ENCODE assay signal across 12 cellular contexts in genomic region chr2:101361519-101361918, GRCh38. TPM values are rescaled to one million over a fixed set of nuclear protein-coding genes. Genes with fewer than 3 reads are reported as not detected.
DNase-seq lines count a peak whose midpoint lies in the region; ATAC-seq, FAIRE-seq and TF ChIP-seq lines count a peak whose summit lies in the region.
"Had no signal": no experiment of that assay in that cellular context is flagged by ENCODE, and none has a peak within 500 bp of the region (broad histone marks: within the 10 kb centered on the region; RNA-seq: fewer than 3 reads in every experiment).

No MANE protein-coding gene starts in this region.

- SMC1A ChIA-PET in GM12878 (lab: Charles Lee; ENCODE audit: uncharacterized antibody, unreplicated experiment) = interaction anchor here (1.4 to 1.7 kb wide), 2 partner anchors 19 to 26 kb away, joined by 3 to 5 read pairs; no protein-coding TSS in a partner anchor

- H4K20me1 ChIP-seq in GM12878 (ENCODE audit: control insufficient read depth, insufficient read depth) = no peaks in the 10 kb centered on the region

- H3K27ac Mint-ChIP-seq in activated T-cell treated with anti-CD3 and anti-CD28 coated beads, Interleukin-2, amount 50 U/mL, for 72 hours = no peak overlapping the region
- no peak overlapping the region for H3K27ac Mint-ChIP-seq in stimulated activated naive B cell treated with anti-CD40 and anti-IgM and Interleukin-4, amounts not matched to agents 10 μg/mL and 1 μg/mL and 100 μg/mL, for 72 hours

- RAD21 ChIA-PET in GM12878 (lab: Charles Lee; ENCODE audit: unreplicated experiment) = no interaction called here

- FAIRE-seq in GM12878 (lab: Jason Lieb, UNC) = no peak

- ATAC-seq in activated T-cell treated with anti-CD3 and anti-CD28 coated beads, Interleukin-2, amount 50 U/mL, for 72 hours (replicated peaks in 1 of 2) = peak; percentile 50 to 66
- ATAC-seq in GM12878 (peak; percentile 81), HG03460 (IDR thresholded peaks at IDR 0.05; ENCODE audit: unreplicated experiment) (no peak)
- peak; percentile 84 to 88 for ATAC-seq in stimulated activated naive B cell treated with anti-CD40 and anti-IgM and Interleukin-4, amounts not matched to agents 10 μg/mL and 1 μg/mL and 100 μg/mL, for 72 hours (replicated peaks)
- ATAC-seq: left lung had no signal

- no peak for TF ChIP-seq POLR2A in GM12878 (IDR thresholded peaks at IDR 0.05; ENCODE audit: low read depth, low read length)

- TF ChIP-seq RAD21 in GM12878 (IDR thresholded peaks at IDR 0.05; ENCODE audit: insufficient read depth, low read depth, low read length) = no peak

- H3K27ac ChIP-seq in GM12878 (ENCODE audit: control insufficient read depth, insufficient read depth) = no peak overlapping the region
- H3K27ac ChIP-seq: left lung, uterus had no signal

- no peak for TF ChIP-seq CTCF in GM12878 (IDR thresholded peaks at IDR 0.05 in 2 of 3, conservative IDR thresholded peaks at IDR 0.05 in 1 of 3; ENCODE audit: control insufficient read depth in 2 of 3, extremely low read depth in 1 of 3, insufficient read depth in 1 of 3, low read depth in 3 of 3, low read length in 3 of 3)

- POLR2A ChIA-PET in GM12878 (lab: Charles Lee) = no interaction called here

- no peak overlapping the region for H2AFZ ChIP-seq in GM12878 (ENCODE audit: control insufficient read depth, low read depth, low read length)

- intact Hi-C loops in GM12878 (cut with micrococcal nuclease; ENCODE audit: unreplicated experiment) = no loop called here

- peaks cover 14% of the 10 kb centered on the region for H3K4me1 Mint-ChIP-seq in activated T-cell treated with anti-CD3 and anti-CD28 coated beads, Interleukin-2, amount 50 U/mL, for 72 hours (ENCODE audit: low read depth)
- H3K4me1 Mint-ChIP-seq in stimulated activated naive B cell treated with anti-CD40 and anti-IgM and Interleukin-4, amounts not matched to agents 10 μg/mL and 1 μg/mL and 100 μg/mL, for 72 hours = peaks cover 12 to 19% of the 10 kb centered on the region in 2 donors

- H3K9me3 ChIP-seq in GM12878 (replicated peaks; ENCODE audit: control insufficient read depth, insufficient read depth, low read length) = no peaks in the 10 kb centered on the region
- H3K9me3 ChIP-seq: left lung, spleen, uterus had no signal

- peaks cover 0 to 4% of the 10 kb centered on the region in 2 experiments; a peak in 1 of 4 replicates for H3K27me3 ChIP-seq in GM12878 (replicated peaks in 1 of 2; ENCODE audit: control insufficient read depth in 2 of 2, insufficient read depth in 2 of 2, low read length in 1 of 2)
- H3K27me3 ChIP-seq: left lung, spleen, uterus had no signal

- H3K4me3 Mint-ChIP-seq in activated T-cell treated with anti-CD3 and anti-CD28 coated beads, Interleukin-2, amount 50 U/mL, for 72 hours = no peak overlapping the region
- no peak overlapping the region for H3K4me3 Mint-ChIP-seq in stimulated activated naive B cell treated with anti-CD40 and anti-IgM and Interleukin-4, amounts not matched to agents 10 μg/mL and 1 μg/mL and 100 μg/mL, for 72 hours

- H3K9me3 Mint-ChIP-seq in activated T-cell treated with anti-CD3 and anti-CD28 coated beads, Interleukin-2, amount 50 U/mL, for 72 hours = no peaks in the 10 kb centered on the region
- H3K9me3 Mint-ChIP-seq in stimulated activated naive B cell treated with anti-CD40 and anti-IgM and Interleukin-4, amounts not matched to agents 10 μg/mL and 1 μg/mL and 100 μg/mL, for 72 hours = no peaks in the 10 kb centered on the region

- no peak for TF ChIP-seq EP300 in GM12878 (IDR thresholded peaks at IDR 0.05; ENCODE audit: borderline replicate concordance in 1 of 2, control insufficient read depth in 1 of 2, low read depth in 2 of 2, low read length in 2 of 2)

- no peaks in the 10 kb centered on the region for H3K27me3 Mint-ChIP-seq in activated T-cell treated with anti-CD3 and anti-CD28 coated beads, Interleukin-2, amount 50 U/mL, for 72 hours (ENCODE audit: low read depth)
- H3K27me3 Mint-ChIP-seq in stimulated activated naive B cell treated with anti-CD40 and anti-IgM and Interleukin-4, amounts not matched to agents 10 μg/mL and 1 μg/mL and 100 μg/mL, for 72 hours = peaks cover 5 to 13% of the 10 kb centered on the region in 2 donors

- H3K79me2 ChIP-seq in GM12878 (ENCODE audit: control insufficient read depth, insufficient read depth, low read length) = no peaks in the 10 kb centered on the region

- whole genome bisulfite sequencing in GM12878 (ENCODE audit: insufficient coverage, insufficient replicate concordance, low lambda C conversion rate, missing lambda C conversion rate) = 3% methylated on average over 2 of the region's 2 CpGs

- in situ Hi-C loops in GM12878 (cut with MboI) = no loop called here

- CTCF ChIA-PET in GM12878 (lab: Yijun Ruan, JAX) = interaction anchor here (3.7 kb wide), 1 partner anchor 19 kb away, joined by 18 read pairs; no protein-coding TSS in a partner anchor

- no peak overlapping the region for H3K4me2 ChIP-seq in GM12878 (ENCODE audit: control insufficient read depth, insufficient read depth)

- no peaks in the 10 kb centered on the region for H3K36me3 Mint-ChIP-seq in activated T-cell treated with anti-CD3 and anti-CD28 coated beads, Interleukin-2, amount 50 U/mL, for 72 hours (ENCODE audit: insufficient read depth in 2 of 2)
- H3K36me3 Mint-ChIP-seq in stimulated activated naive B cell treated with anti-CD40 and anti-IgM and Interleukin-4, amounts not matched to agents 10 μg/mL and 1 μg/mL and 100 μg/mL, for 72 hours = no peaks in the 10 kb centered on the region

- no peaks in the 10 kb centered on the region for H3K36me3 ChIP-seq in GM12878 (ENCODE audit: control insufficient read depth in 2 of 2, insufficient read depth in 2 of 2, low read length in 1 of 2)
- H3K36me3 ChIP-seq: left lung, spleen, uterus had no signal

- DNase-seq in activated T-cell treated with anti-CD3 and anti-CD28 coated beads, Interleukin-2, amount 50 U/mL, for 72 hours = peak in 1 of 2 donors; percentile 21
- DNase-seq in activated T-cell treated with anti-CD3 and anti-CD28 coated beads for 4 hours (no peak), M059J (ENCODE audit: low read depth) (peak; percentile 24), GM12878 (ENCODE audit: low read depth, low spot score) (no peak), NCI-H524 (lab: John Stamatoyannopoulos, UW) (no peak), HuH-7 (ENCODE audit: low spot score) (no peak)
- peak; percentile 10 for DNase-seq in stimulated activated naive B cell treated with anti-CD40 and anti-IgM and Interleukin-4, amounts not matched to agents 10 μg/mL and 1 μg/mL and 100 μg/mL, for 72 hours
- DNase-seq: Karpas-422, left lung, spleen, uterus had no signal

- BruUV-seq in GM12878 (replicated peaks; lab: Mats Ljungman, UMichigan) = no TSS peak

- H3K9ac ChIP-seq in GM12878 (ENCODE audit: control insufficient read depth, insufficient read depth, low read length) = no peak overlapping the region

- no peak overlapping the region for H3K4me3 ChIP-seq in GM12878
- H3K4me3 ChIP-seq: left lung, spleen, uterus had no signal

- H3K4me1 ChIP-seq in GM12878 (ENCODE audit: control insufficient read depth, insufficient read depth, low read length) = no peaks in the 10 kb centered on the region
- H3K4me1 ChIP-seq: uterus had no signal

TF ChIP-seq in GM12878, 131 proteins besides CTCF, POLR2A, EP300 and RAD21 (continues in another document):
- no peak for TF ChIP-seq PML (IDR thresholded peaks at IDR 0.05; ENCODE audit: low read length)
- TF ChIP-seq GABPA (IDR thresholded peaks at IDR 0.05; ENCODE audit: low read depth) = no peak
- no peak for TF ChIP-seq ASH2L (IDR thresholded peaks at IDR 0.05; ENCODE audit: borderline replicate concordance, low read depth)
- no peak for TF ChIP-seq HDGF (IDR thresholded peaks at IDR 0.05)
- no peak for TF ChIP-seq ZNF274 (IDR thresholded peaks at IDR 0.05; ENCODE audit: insufficient read depth, insufficient read length)

RNA-seq across cellular contexts. Expression of gene CREG2, which starts 25.8 kb away (rescaled TPM):
- not detected for total RNA-seq in activated T-cell treated with anti-CD3 and anti-CD28 coated beads, Interleukin-2, amount 50 U/mL, for 72 hours
- total RNA-seq in M059J (2014; rRNA removed; shearing (Covaris generic)) = 0.15 and 0.86 TPM in 2 replicates
- not detected in 2 replicates for total RNA-seq in GM12878 (2013; cell fraction: nucleolus; rRNA removed)
- total RNA-seq in GM12878 (2014; rRNA removed) (not detected in 2 replicates), GM12878 (2014; rRNA removed; fragmentation: Illumina TruSeq; extraction: Trizol) (not detected in 2 replicates), GM12878 (2021) (not detected in 2 replicates)
- not detected for polyA plus RNA-seq in GM12878 (2011; ENCODE audit: low read depth)
- polyA plus RNA-seq in GM12878 (2011; rRNA removed) (not detected in 2 replicates), GM12878 (2014; fragmentation: Illumina TruSeq; extraction: Trizol) (not detected in 2 replicates), GM12878 (2014; fragmentation: Nextera tagmentation; extraction: Ambion mirVana) (not detected), GM12878 (2014; rRNA removed) (not detected in 2 replicates), GM12878 (2016; fragmentation: Nextera tagmentation; extraction: Ambion mirVana) (not detected)
- not detected in 2 replicates for polyA plus RNA-seq in GM12878 (2011; cell fraction: cytosol; rRNA removed)
- polyA plus RNA-seq in GM12878 (2011; cell fraction: nucleus; rRNA removed) = not detected in 2 replicates
- polyA plus RNA-seq in GM12878 (2012) = not detected in 2 replicates
- not detected in 2 replicates for polyA minus RNA-seq in GM12878 (2011; rRNA and poly(A)+ RNA removed)
- 0.31 and 0.94 TPM in 2 replicates for polyA minus RNA-seq in GM12878 (2011; cell fraction: cytosol; rRNA and poly(A)+ RNA removed)
- polyA minus RNA-seq in GM12878 (2011; cell fraction: nucleus; rRNA and poly(A)+ RNA removed) = not detected in 2 replicates
- total RNA-seq: left lung had no signal
- polyA plus RNA-seq: spleen had no signal

RNA-seq across cellular contexts. Expression of gene RNF149, which starts 53.0 kb away (rescaled TPM):
- 10 to 100 TPM; 30.9 to 50.8 TPM for total RNA-seq in activated T-cell treated with anti-CD3 and anti-CD28 coated beads, Interleukin-2, amount 50 U/mL, for 72 hours
- 4.6 and 9.3 TPM in 2 replicates for total RNA-seq in M059J (2014; rRNA removed; shearing (Covaris generic))
- 177 and 185 TPM in 2 replicates for total RNA-seq in GM12878 (2013; cell fraction: nucleolus; rRNA removed)
- total RNA-seq in GM12878 (2014; rRNA removed) (18.0 and 18.2 TPM in 2 replicates), GM12878 (2014; rRNA removed; fragmentation: Illumina TruSeq; extraction: Trizol) (16.6 and 18.2 TPM in 2 replicates), GM12878 (2021) (13.9 and 15.6 TPM in 2 replicates)
- polyA plus RNA-seq in GM12878 (2011; ENCODE audit: low read depth) = 14.2 TPM
- polyA plus RNA-seq in GM12878 (2011; rRNA removed) (38.4 and 56.1 TPM in 2 replicates), GM12878 (2014; fragmentation: Illumina TruSeq; extraction: Trizol) (12.7 and 18.7 TPM in 2 replicates), GM12878 (2014; fragmentation: Nextera tagmentation; extraction: Ambion mirVana) (1 to 10 TPM; 5.2 to 7.7 TPM), GM12878 (2014; rRNA removed) (13.9 and 16.0 TPM in 2 replicates), GM12878 (2016; fragmentation: Nextera tagmentation; extraction: Ambion mirVana) (10 to 100 TPM; 18.4 to 19.9 TPM)
- polyA plus RNA-seq in GM12878 (2011; cell fraction: cytosol; rRNA removed) = 14.0 and 18.0 TPM in 2 replicates
- 35.9 and 42.0 TPM in 2 replicates for polyA plus RNA-seq in GM12878 (2011; cell fraction: nucleus; rRNA removed)
- polyA plus RNA-seq in GM12878 (2012) = 14.4 and 17.8 TPM in 2 replicates
- polyA minus RNA-seq in GM12878 (2011; rRNA and poly(A)+ RNA removed) = 21.9 and 26.5 TPM in 2 replicates
- polyA minus RNA-seq in GM12878 (2011; cell fraction: cytosol; rRNA and poly(A)+ RNA removed) = 11.4 and 11.5 TPM in 2 replicates
- 26.0 and 37.4 TPM in 2 replicates for polyA minus RNA-seq in GM12878 (2011; cell fraction: nucleus; rRNA and poly(A)+ RNA removed)

Comparison
In these comparisons a context has a peak if more than half of its experiments do, and no peak if none do; other contexts are left out.
1. DNase-seq: peak in M059J (single experiment) and stimulated activated naive B cell treated with anti-CD40 and anti-IgM and Interleukin-4, amounts not matched to agents 10 μg/mL and 1 μg/mL and 100 μg/mL, for 72 hours (single experiment); none in activated T-cell treated with anti-CD3 and anti-CD28 coated beads for 4 hours (single experiment), GM12878 (single experiment), NCI-H524 (0 of 2) and HuH-7 (single experiment).